8 cellular contexts compared by ENCODE assay signal in genomic region chr20:9617940-9618339, GRCh38.
A peak's percentile ranks its signal among the peaks of the same experiment; 100 is the strongest.
DNase-seq lines count a peak whose midpoint lies in the region; ATAC-seq and TF ChIP-seq lines count a peak whose summit lies in the region.

No MANE protein-coding gene starts in this region.

- H3K9me3 Mint-ChIP-seq in neural progenitor cell, result peaks cover 5% of the 10 kb centered on the region
- peaks cover 0 to 1% (median 0%) of the 10 kb centered on the region in 9 donors for H3K9me3 Mint-ChIP-seq in naive thymus-derived CD8-positive, alpha-beta T cell

- no peak overlapping the region for H3K9ac ChIP-seq in neural progenitor cell

- H3K36me3 ChIP-seq in neural progenitor cell, result no peaks in the 10 kb centered on the region

- no peaks in the 10 kb centered on the region for H3K9me3 ChIP-seq in neural progenitor cell (ENCODE audit: low read depth)

- in situ Hi-C loops in ACHN (cut with HindIII; ENCODE audit: low pct_ligation_motif_present, low pct_unique_long_range_greater_than_20kb, low sequenced_read_pairs), result no loop called here

- no peaks in the 10 kb centered on the region for H3K4me1 ChIP-seq in neural progenitor cell

- H3K27me3 ChIP-seq in neural progenitor cell, result no peaks in the 10 kb centered on the region

- no peak overlapping the region for H3K4me3 Mint-ChIP-seq in neural progenitor cell
- H3K4me3 Mint-ChIP-seq in naive thymus-derived CD8-positive, alpha-beta T cell, result no peak overlapping the region

- no peak for ATAC-seq in GM21619 (IDR thresholded peaks at IDR 0.05; ENCODE audit: unreplicated experiment)
- no peak for ATAC-seq in naive thymus-derived CD8-positive, alpha-beta T cell
- no peak for ATAC-seq in GM19467 (IDR thresholded peaks at IDR 0.05; ENCODE audit: unreplicated experiment)

- no peak overlapping the region for H3K4me2 ChIP-seq in neural progenitor cell

- DNase-seq in ACHN (peak; percentile 43), HK-2 (ENCODE audit: unreplicated experiment) (peak; percentile 21), NCI-H526 treated with DMSO at 0.1 percent for 48 hours (lab: John Stamatoyannopoulos, UW) (peak; percentile 81), cardiac fibroblast (ENCODE audit: low read depth in 2 of 2) (peak; percentile 21 to 64), neural progenitor cell (ENCODE audit: low spot score) (peak; percentile 59)
- DNase-seq in naive thymus-derived CD8-positive, alpha-beta T cell, result no peak

- no peaks in the 10 kb centered on the region for H3K79me2 ChIP-seq in neural progenitor cell (ENCODE audit: low read depth)

- H2AFZ ChIP-seq in neural progenitor cell (replicated peaks), result no peak overlapping the region

- H3K27ac ChIP-seq in neural progenitor cell, result no peak overlapping the region

- H3K27ac Mint-ChIP-seq in neural progenitor cell, result no peak overlapping the region
- no peak overlapping the region for H3K27ac Mint-ChIP-seq in naive thymus-derived CD8-positive, alpha-beta T cell

- TF ChIP-seq CTCF in cardiac fibroblast (IDR thresholded peaks at IDR 0.05; ENCODE audit: low read depth, low read length) (peak; percentile 24), neural progenitor cell (IDR thresholded peaks at IDR 0.05) (peak; percentile 68)

- no peaks in the 10 kb centered on the region for H3K4me1 Mint-ChIP-seq in neural progenitor cell
- no peaks in the 10 kb centered on the region for H3K4me1 Mint-ChIP-seq in naive thymus-derived CD8-positive, alpha-beta T cell

- no peak overlapping the region for H3K4me3 ChIP-seq in cardiac fibroblast (replicated peaks in 1 of 2; ENCODE audit: low read depth in 2 of 2, low read length in 2 of 2)
- no peak overlapping the region for H3K4me3 ChIP-seq in neural progenitor cell

- no peaks in the 10 kb centered on the region for H3K36me3 Mint-ChIP-seq in neural progenitor cell
- H3K36me3 Mint-ChIP-seq in naive thymus-derived CD8-positive, alpha-beta T cell, result no peaks in the 10 kb centered on the region

- H4K20me1 ChIP-seq in neural progenitor cell (ENCODE audit: low read depth), result no peaks in the 10 kb centered on the region

- peaks cover 5% of the 10 kb centered on the region for H3K27me3 Mint-ChIP-seq in neural progenitor cell (ENCODE audit: insufficient read depth, low read depth)
- peaks cover 0 to 19% (median 1%) of the 10 kb centered on the region in 5 donors for H3K27me3 Mint-ChIP-seq in naive thymus-derived CD8-positive, alpha-beta T cell

- H3F3A ChIP-seq in neural progenitor cell (ENCODE audit: low read depth), result no peaks in the 10 kb centered on the region

- POLR2A ChIA-PET in naive thymus-derived CD8-positive, alpha-beta T cell (lab: Charles Lee), result no interaction called here

Comparison
In these comparisons a context has a peak if more than half of its experiments do, and no peak if none do; other contexts are left out.
1. DNase-seq: peak in ACHN (single experiment), HK-2 (single experiment), NCI-H526 treated with DMSO at 0.1 percent for 48 hours (single experiment), cardiac fibroblast (2 of 2) and neural progenitor cell (single experiment); none in naive thymus-derived CD8-positive, alpha-beta T cell (0 of 10).